In the genomic region with DNA sequence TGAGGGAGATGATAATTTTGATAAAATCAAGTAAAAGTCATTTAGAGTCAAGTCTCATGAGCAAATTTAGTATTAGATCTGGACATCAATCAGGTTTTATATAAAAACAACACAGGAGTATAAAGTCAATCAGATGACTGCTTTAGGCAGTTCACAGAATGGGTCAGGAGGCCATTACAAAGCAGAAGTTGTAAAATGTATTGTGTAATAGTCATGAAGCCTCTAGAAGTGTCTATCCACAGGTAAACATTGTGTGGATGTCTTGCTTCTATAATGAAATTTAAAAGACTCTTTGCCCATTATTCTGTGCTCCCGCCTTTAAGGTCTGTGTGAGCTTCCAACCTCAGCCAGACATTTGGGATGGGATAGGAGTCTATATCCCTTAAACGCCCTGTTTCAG, we compare ENCODE assay signal across 15 cellular contexts.
"Had no signal": no experiment of that assay in that cellular context is flagged by ENCODE, and none has a peak within 500 bp of the region (broad histone marks: within the 10 kb centered on the region; RNA-seq: fewer than 3 reads in every experiment).

No MANE protein-coding gene starts in this region.

- H3K27ac ChIP-seq: colonic mucosa, esophagus squamous epithelium, hepatocyte, prostate gland, thoracic aorta had no signal

- ATAC-seq: activated CD8-positive, alpha-beta T cell treated with anti-CD3 and anti-CD28 coated beads for 36 hours; activated T-cell treated with anti-CD3 and anti-CD28 coated beads, Interleukin-2, amount 50 U/mL, for 4 hours; sciatic nerve had no signal

- DNase-seq: activated B cell treated with CpG ODN at 0.5 μM for 24 hours; activated CD4-positive, alpha-beta T cell treated with anti-CD3 and anti-CD28 coated beads for 48 hours; activated CD8-positive, alpha-beta T cell treated with anti-CD3 and anti-CD28 coated beads for 36 hours; activated effector memory CD4-positive, alpha-beta T cell treated with Interleukin-2 at 50 U/mL for 16 hours; activated naive CD4-positive, alpha-beta T cell treated with anti-CD3 and anti-CD28 coated beads, Interleukin-2, amount 50 U/mL, for 16 hours; activated T-cell treated with anti-CD3 and anti-CD28 coated beads, Interleukin-2, amount 50 U/mL, for 4 hours; colonic mucosa; esophagus squamous epithelium; kidney; mesendoderm; nephron progenitor cell had no signal
